ENCODE assay signal across 1 cellular context in the genomic region with DNA sequence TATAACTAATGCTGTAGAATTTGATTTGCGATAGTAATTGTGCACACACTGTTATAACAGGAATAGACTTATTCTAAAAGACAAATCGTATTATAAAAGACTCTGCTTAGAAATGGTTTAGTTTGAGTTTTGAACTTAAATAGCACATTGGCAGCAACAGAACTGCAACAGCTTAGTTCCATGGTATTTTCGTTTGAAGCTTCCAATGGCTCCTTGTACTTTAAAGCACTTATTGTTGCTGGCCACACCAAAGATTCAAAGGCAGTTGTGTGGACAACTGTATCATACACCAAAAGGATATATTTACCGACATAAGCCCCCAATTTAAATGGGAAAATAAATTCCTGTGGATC.
TF ChIP-seq lines count a peak whose summit lies in the region.

No MANE protein-coding gene starts in this region.

TF ChIP-seq in SK-N-SH, 30 proteins besides CTCF, POLR2A, EP300 and RAD21 (continued from another document):
- TF ChIP-seq, protein P1, sequence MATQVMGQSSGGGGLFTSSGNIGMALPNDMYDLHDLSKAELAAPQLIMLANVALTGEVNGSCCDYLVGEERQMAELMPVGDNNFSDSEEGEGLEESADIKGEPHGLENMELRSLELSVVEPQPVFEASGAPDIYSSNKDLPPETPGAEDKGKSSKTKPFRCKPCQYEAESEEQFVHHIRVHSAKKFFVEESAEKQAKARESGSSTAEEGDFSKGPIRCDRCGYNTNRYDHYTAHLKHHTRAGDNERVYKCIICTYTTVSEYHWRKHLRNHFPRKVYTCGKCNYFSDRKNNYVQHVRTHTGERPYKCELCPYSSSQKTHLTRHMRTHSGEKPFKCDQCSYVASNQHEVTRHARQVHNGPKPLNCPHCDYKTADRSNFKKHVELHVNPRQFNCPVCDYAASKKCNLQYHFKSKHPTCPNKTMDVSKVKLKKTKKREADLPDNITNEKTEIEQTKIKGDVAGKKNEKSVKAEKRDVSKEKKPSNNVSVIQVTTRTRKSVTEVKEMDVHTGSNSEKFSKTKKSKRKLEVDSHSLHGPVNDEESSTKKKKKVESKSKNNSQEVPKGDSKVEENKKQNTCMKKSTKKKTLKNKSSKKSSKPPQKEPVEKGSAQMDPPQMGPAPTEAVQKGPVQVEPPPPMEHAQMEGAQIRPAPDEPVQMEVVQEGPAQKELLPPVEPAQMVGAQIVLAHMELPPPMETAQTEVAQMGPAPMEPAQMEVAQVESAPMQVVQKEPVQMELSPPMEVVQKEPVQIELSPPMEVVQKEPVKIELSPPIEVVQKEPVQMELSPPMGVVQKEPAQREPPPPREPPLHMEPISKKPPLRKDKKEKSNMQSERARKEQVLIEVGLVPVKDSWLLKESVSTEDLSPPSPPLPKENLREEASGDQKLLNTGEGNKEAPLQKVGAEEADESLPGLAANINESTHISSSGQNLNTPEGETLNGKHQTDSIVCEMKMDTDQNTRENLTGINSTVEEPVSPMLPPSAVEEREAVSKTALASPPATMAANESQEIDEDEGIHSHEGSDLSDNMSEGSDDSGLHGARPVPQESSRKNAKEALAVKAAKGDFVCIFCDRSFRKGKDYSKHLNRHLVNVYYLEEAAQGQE (IDR thresholded peaks at IDR 0.05; ENCODE audit: low read depth, low read length) = no peak
- TF ChIP-seq TAF1 (IDR thresholded peaks at IDR 0.05; ENCODE audit: borderline replicate concordance, low read depth, low read length) (no peak), SIN3A (IDR thresholded peaks at IDR 0.05; ENCODE audit: borderline replicate concordance, low read depth, low read length) (no peak), FOXM1 (IDR thresholded peaks at IDR 0.05; ENCODE audit: low read depth) (no peak)
